In the genomic region with DNA sequence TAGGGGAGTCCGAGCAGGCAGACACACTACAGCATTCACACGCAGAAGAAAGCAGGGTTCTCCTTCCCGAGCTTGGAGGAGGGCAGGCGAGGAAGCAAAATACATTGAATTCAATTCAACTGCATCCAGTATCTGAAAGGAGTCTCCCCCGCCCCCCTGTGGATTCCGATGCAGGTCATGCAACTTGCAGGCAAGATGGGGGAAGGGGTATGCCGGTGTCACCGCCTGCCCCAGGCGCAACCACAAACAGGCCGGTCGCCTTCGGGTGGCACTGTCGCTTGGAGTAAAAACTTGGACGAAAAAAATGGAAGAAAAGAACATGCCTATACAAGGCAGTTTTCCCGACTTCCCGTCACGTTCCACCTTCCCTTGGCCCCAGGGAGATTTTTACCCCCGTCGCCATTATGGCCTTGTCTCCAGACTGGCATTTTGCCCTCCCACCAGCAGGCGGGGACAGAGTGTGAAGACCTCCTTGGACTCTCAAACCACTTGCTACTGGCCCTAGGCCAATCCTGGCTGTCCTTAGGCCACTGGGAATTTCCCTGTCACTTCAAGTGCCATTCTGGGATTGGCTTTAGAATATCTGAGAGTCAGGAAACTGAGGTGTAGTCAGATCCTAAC, we compare ENCODE assay signal across 8 cellular contexts. TPM values are rescaled to one million over a fixed set of nuclear protein-coding genes. Genes with fewer than 3 reads are reported as not detected.
DNase-seq lines count a peak whose midpoint lies in the region; ATAC-seq lines count a peak whose summit lies in the region.

No MANE protein-coding gene starts in this region.

- H3K9me3 ChIP-seq in iPS-20b (ENCODE audit: insufficient read depth, low read depth, low read length): no peaks in the 10 kb centered on the region

- peaks cover 4% of the 10 kb centered on the region; the same call in 1 of the 2 replicates for H3K4me1 ChIP-seq in iPS-20b (ENCODE audit: insufficient read depth, low read length)

- ATAC-seq in GM18519 (IDR thresholded peaks at IDR 0.05; ENCODE audit: low FRiP score, unreplicated experiment): no peak
- no peak for ATAC-seq in HG03159 (IDR thresholded peaks at IDR 0.05; ENCODE audit: unreplicated experiment)
- ATAC-seq in HG02642 (IDR thresholded peaks at IDR 0.05; ENCODE audit: poor library complexity, unreplicated experiment): no peak

- H3K27ac ChIP-seq in iPS-20b (ENCODE audit: low read length): no peak overlapping the region

- H3K27me3 ChIP-seq in iPS-20b (ENCODE audit: insufficient read depth, low read length): peaks cover 62% of the 10 kb centered on the region

- peaks cover 12% of the 10 kb centered on the region for H3K4me1 Mint-ChIP-seq in activated T-helper 2 cell treated with anti-CD3 and anti-CD28 coated beads, Interferon-gamma antibody, Interleukin-2, Interleukin-4, amounts not matched to agents 10 μg/mL and 5 μg/mL and 100 μg/mL, durations not matched to agents 14 hours and 24 hours and 36 hours (ENCODE audit: low read depth)

- no peak overlapping the region for H3K27ac Mint-ChIP-seq in activated T-helper 2 cell treated with anti-CD3 and anti-CD28 coated beads, Interferon-gamma antibody, Interleukin-2, Interleukin-4, amounts not matched to agents 10 μg/mL and 5 μg/mL and 100 μg/mL, durations not matched to agents 14 hours and 24 hours and 36 hours

- no peaks in the 10 kb centered on the region for H3K36me3 ChIP-seq in iPS-20b (ENCODE audit: insufficient read depth, low read depth, low read length)

- H3K9ac ChIP-seq in iPS-20b (ENCODE audit: low read depth, low read length): peak overlapping the region; percentile 72; the same call in 1 of the 2 replicates

- H3K4me3 Mint-ChIP-seq in activated T-helper 2 cell treated with anti-CD3 and anti-CD28 coated beads, Interferon-gamma antibody, Interleukin-2, Interleukin-4, amounts not matched to agents 10 μg/mL and 5 μg/mL and 100 μg/mL, durations not matched to agents 14 hours and 24 hours and 36 hours (ENCODE audit: low read depth): peak overlapping the region; percentile 76

- intact Hi-C loops in activated T-helper 2 cell treated with anti-CD3 and anti-CD28 coated beads, Interferon-gamma antibody, Interleukin-2, Interleukin-4, amounts not matched to agents 10 μg/mL and 5 μg/mL and 100 μg/mL, durations not matched to agents 14 hours and 24 hours and 36 hours (cut with micrococcal nuclease): no loop called here

- H3K36me3 Mint-ChIP-seq in activated T-helper 2 cell treated with anti-CD3 and anti-CD28 coated beads, Interferon-gamma antibody, Interleukin-2, Interleukin-4, amounts not matched to agents 10 μg/mL and 5 μg/mL and 100 μg/mL, durations not matched to agents 14 hours and 24 hours and 36 hours (ENCODE audit: low read depth): no peaks in the 10 kb centered on the region

- H3K27me3 Mint-ChIP-seq in activated T-helper 2 cell treated with anti-CD3 and anti-CD28 coated beads, Interferon-gamma antibody, Interleukin-2, Interleukin-4, amounts not matched to agents 10 μg/mL and 5 μg/mL and 100 μg/mL, durations not matched to agents 14 hours and 24 hours and 36 hours (ENCODE audit: low read depth): peaks cover 68% of the 10 kb centered on the region

- peak; percentile 16 for DNase-seq in stimulated activated CD4-positive, alpha-beta T cell treated with anti-CD3 and anti-CD28 coated beads, Interleukin-1b, Interleukin-23, amount 100 ng/mL, for 48 hours
- no peak for DNase-seq in stimulated activated CD4-positive, alpha-beta T cell treated with anti-CD3 and anti-CD28 coated beads, Interleukin-12 subunit alpha, Interleukin-12 subunit beta, amount 100 ng/mL, for 4 hours
- no peak for DNase-seq in activated T-helper 2 cell treated with anti-CD3 and anti-CD28 coated beads, Interferon-gamma antibody, Interleukin-2, Interleukin-4, amounts not matched to agents 10 μg/mL and 5 μg/mL and 100 μg/mL, durations not matched to agents 14 hours and 24 hours and 36 hours (ENCODE audit: low spot score)
- DNase-seq in NCI-H2081 treated with DMSO at 0.1 percent for 48 hours (lab: John Stamatoyannopoulos, UW): no peak

- peak overlapping the region; percentile 84 for H3K4me3 ChIP-seq in iPS-20b (ENCODE audit: low read length)

- no peaks in the 10 kb centered on the region for H3K9me3 Mint-ChIP-seq in activated T-helper 2 cell treated with anti-CD3 and anti-CD28 coated beads, Interferon-gamma antibody, Interleukin-2, Interleukin-4, amounts not matched to agents 10 μg/mL and 5 μg/mL and 100 μg/mL, durations not matched to agents 14 hours and 24 hours and 36 hours

RNA-seq across cellular contexts. Expression of a gene that starts 1.6 kb away (rescaled TPM):
- total RNA-seq in activated T-helper 2 cell treated with anti-CD3 and anti-CD28 coated beads, Interferon-gamma antibody, Interleukin-2, Interleukin-4, amounts not matched to agents 10 μg/mL and 5 μg/mL and 100 μg/mL, durations not matched to agents 14 hours and 24 hours and 36 hours: 0.51 and 0.73 TPM in 2 replicates
